1 cellular context compared by ENCODE assay signal in genomic region chr12:124445826-124446225, GRCh38.
TF ChIP-seq lines count a peak whose summit lies in the region.

No MANE protein-coding gene starts in this region.

TF ChIP-seq in HEK293, 187 proteins besides CTCF, POLR2A, EP300 and RAD21 (continued from another document):
- no peak for TF ChIP-seq KLF7 (tag by site-specific recombination; IDR thresholded peaks at IDR 0.05; ENCODE audit: borderline replicate concordance)
- no peak for TF ChIP-seq WT1 (tag by site-specific recombination; IDR thresholded peaks at IDR 0.05)
- TF ChIP-seq ZFP37 (tag by site-specific recombination; IDR thresholded peaks at IDR 0.05): no peak
- no peak for TF ChIP-seq ZNF266 (tag by site-specific recombination; IDR thresholded peaks at IDR 0.05; ENCODE audit: low read depth)
- TF ChIP-seq ZNF398 (tag by site-specific recombination; IDR thresholded peaks at IDR 0.05): no peak
- no peak for TF ChIP-seq ZNF629 (tag by site-specific recombination; IDR thresholded peaks at IDR 0.05)
- TF ChIP-seq ZNF138 (tag by site-specific recombination; IDR thresholded peaks at IDR 0.05; ENCODE audit: borderline replicate concordance): no peak
